ENCODE assay signal across 8 cellular contexts in genomic region chr15:68256675-68257450, GRCh38. TPM values are rescaled to one million over a fixed set of nuclear protein-coding genes. Genes with fewer than 3 reads are reported as not detected.
DNase-seq lines count a peak whose midpoint lies in the region; ATAC-seq, FAIRE-seq and TF ChIP-seq lines count a peak whose summit lies in the region.

No MANE protein-coding gene starts in this region.

- no peak overlapping the region for H3K9ac ChIP-seq in K562 (ENCODE audit: insufficient read depth in 1 of 2, low read depth in 2 of 2, low read length in 2 of 2)

- H3K36me3 Mint-ChIP-seq in CD8-positive, alpha-beta T cell: no peaks in the 10 kb centered on the region
- H3K36me3 Mint-ChIP-seq in progenitor cell of endocrine pancreas (ENCODE audit: insufficient read depth): no peaks in the 10 kb centered on the region

- peaks cover 3% of the 10 kb centered on the region for H3K4me1 ChIP-seq in CD8-positive, alpha-beta T cell (ENCODE audit: insufficient read depth, low read length)
- H3K4me1 ChIP-seq in K562 (replicated peaks in 1 of 2; ENCODE audit: control insufficient read depth in 2 of 2, insufficient read depth in 2 of 2, low read length in 2 of 2) (peaks cover 0 to 12% of the 10 kb centered on the region in 2 experiments; a peak in 3 of 5 replicates), hepatocyte (ENCODE audit: insufficient read depth) (peaks cover 4% of the 10 kb centered on the region), vagina (peaks cover 24% of the 10 kb centered on the region)

- H4K20me1 ChIP-seq in K562 (replicated peaks; ENCODE audit: control insufficient read depth, insufficient read depth, low read length) (no peaks in the 10 kb centered on the region), hepatocyte (ENCODE audit: insufficient read depth, poor library complexity, severe bottlenecking) (no peaks in the 10 kb centered on the region)

- peak overlapping the region; percentile 50 for H3K4me3 ChIP-seq in CD8-positive, alpha-beta T cell (ENCODE audit: low read depth, low read length)
- H3K4me3 ChIP-seq in K562 (no peak overlapping the region), hepatocyte (peak overlapping the region; percentile 17), vagina (peak overlapping the region; percentile 51 to 71)

- no peaks in the 10 kb centered on the region for H3K79me2 ChIP-seq in K562 (ENCODE audit: control insufficient read depth, insufficient read depth, low read length)
- H3K79me2 ChIP-seq in hepatocyte: no peaks in the 10 kb centered on the region

- in situ Hi-C loops in K562 (cut with MboI): no loop called here

- H3K9me3 ChIP-seq in CD8-positive, alpha-beta T cell (ENCODE audit: low read length): no peaks in the 10 kb centered on the region
- H3K9me3 ChIP-seq in K562 (replicated peaks; ENCODE audit: control insufficient read depth, insufficient read depth, low read depth, low read length): no peaks in the 10 kb centered on the region
- no peaks in the 10 kb centered on the region for H3K9me3 ChIP-seq in hepatocyte (ENCODE audit: low read depth)
- H3K9me3 ChIP-seq in vagina: no peaks in the 10 kb centered on the region

- H3K27ac Mint-ChIP-seq in CD8-positive, alpha-beta T cell: peak overlapping the region; percentile 64
- H3K27ac Mint-ChIP-seq in progenitor cell of endocrine pancreas: peak overlapping the region; percentile 96

- no peaks in the 10 kb centered on the region for H3K27me3 ChIP-seq in CD8-positive, alpha-beta T cell (ENCODE audit: insufficient read depth, low read length)
- H3K27me3 ChIP-seq in K562 (ENCODE audit: control insufficient read depth in 2 of 2, insufficient read depth in 2 of 2, low read length in 2 of 2): peaks cover 24 to 39% of the 10 kb centered on the region in 2 experiments
- H3K27me3 ChIP-seq in hepatocyte: no peaks in the 10 kb centered on the region
- H3K27me3 ChIP-seq in vagina: no peaks in the 10 kb centered on the region

- FAIRE-seq in K562 (lab: Jason Lieb, UNC): no peak

- peaks cover 7% of the 10 kb centered on the region for H3K27me3 Mint-ChIP-seq in CD8-positive, alpha-beta T cell (ENCODE audit: low read depth)
- peaks cover 8% of the 10 kb centered on the region for H3K27me3 Mint-ChIP-seq in progenitor cell of endocrine pancreas

- no peaks in the 10 kb centered on the region for H3K9me2 ChIP-seq in hepatocyte (replicated peaks; ENCODE audit: insufficient read depth)

- intact Hi-C loops in CD8-positive, alpha-beta T cell (cut with DNase I, micrococcal nuclease): loop anchor here in 1 of 2 experiments (1.0 kb wide), 1 partner anchor 21 kb away; no protein-coding TSS in a partner anchor
- intact Hi-C loops in K562 (cut with micrococcal nuclease) (no loop called here), vagina (cut with DNase I) (loop anchor here (10.0 kb wide), 1 partner anchor 48 kb away; no protein-coding TSS in a partner anchor)

- H2AFZ ChIP-seq in K562 (ENCODE audit: low read depth, low read length) (no peak overlapping the region), hepatocyte (peak overlapping the region; percentile 96)

- no peak for TF ChIP-seq EP300 in Ishikawa (IDR thresholded peaks at IDR 0.05; ENCODE audit: borderline replicate concordance)
- no peak for TF ChIP-seq EP300 in K562 (IDR thresholded peaks at IDR 0.05; ENCODE audit: low read length)

- no TSS peak for BruUV-seq in K562 (replicated peaks; lab: Mats Ljungman, UMichigan)

- CTCF ChIA-PET in CD8-positive, alpha-beta T cell (lab: Charles Lee): no interaction called here
- CTCF ChIA-PET in K562 (lab: Yijun Ruan, JAX; ENCODE audit: low intra/inter-chr PET ratio): no interaction called here

- H3K4me1 Mint-ChIP-seq in CD8-positive, alpha-beta T cell (ENCODE audit: low read depth): peaks cover 18% of the 10 kb centered on the region
- H3K4me1 Mint-ChIP-seq in progenitor cell of endocrine pancreas (ENCODE audit: low read depth): peaks cover 2% of the 10 kb centered on the region

- no peaks in the 10 kb centered on the region for H3K36me3 ChIP-seq in CD8-positive, alpha-beta T cell (ENCODE audit: insufficient read depth, low read length)
- H3K36me3 ChIP-seq in K562 (ENCODE audit: control insufficient read depth, insufficient read depth, low read length) (no peaks in the 10 kb centered on the region), hepatocyte (replicated peaks; ENCODE audit: insufficient read depth, low read depth) (no peaks in the 10 kb centered on the region), vagina (no peaks in the 10 kb centered on the region)

- no peak for TF ChIP-seq CTCF in CD8-positive, alpha-beta T cell (IDR thresholded peaks at IDR 0.05)
- no peak for TF ChIP-seq CTCF in K562 (IDR thresholded peaks at IDR 0.05 in 2 of 3, conservative IDR thresholded peaks at IDR 0.05 in 1 of 3; ENCODE audit: insufficient read depth in 2 of 3, low read depth in 1 of 3, low read length in 3 of 3)
- TF ChIP-seq CTCF in hepatocyte (IDR thresholded peaks at IDR 0.05; ENCODE audit: poor library complexity): peak; percentile 18
- peak; percentile 8 for TF ChIP-seq CTCF in progenitor cell of endocrine pancreas (IDR thresholded peaks at IDR 0.05; ENCODE audit: unreplicated experiment)
- no peak for TF ChIP-seq CTCF in vagina (IDR thresholded peaks at IDR 0.05)

- no peaks in the 10 kb centered on the region for H3K9me3 Mint-ChIP-seq in CD8-positive, alpha-beta T cell
- H3K9me3 Mint-ChIP-seq in progenitor cell of endocrine pancreas (ENCODE audit: low read depth): no peaks in the 10 kb centered on the region

- DNase-seq in CD8-positive, alpha-beta T cell: peak; percentile 13 to 86 (median 53)
- DNase-seq in T-helper 22 cell (ENCODE audit: low read depth) (peak; percentile 13), K562 (ENCODE audit: extremely low read depth in 1 of 4, low spot score in 3 of 4) (no peak), hepatocyte (ENCODE audit: low spot score) (peak; percentile 94), progenitor cell of endocrine pancreas (ENCODE audit: low spot score, unreplicated experiment) (peak; percentile 87), vagina (ENCODE audit: extremely low spot score in 2 of 2) (no peak)

- peak overlapping the region; percentile 77 for H3K4me3 Mint-ChIP-seq in CD8-positive, alpha-beta T cell
- peak overlapping the region; percentile 75 for H3K4me3 Mint-ChIP-seq in progenitor cell of endocrine pancreas (ENCODE audit: low read depth)

- no peak overlapping the region for H3K27ac ChIP-seq in CD8-positive, alpha-beta T cell (ENCODE audit: low read depth, low read length)
- H3K27ac ChIP-seq in K562 (ENCODE audit: extremely low read depth, low read depth, low read length): no peak overlapping the region
- H3K27ac ChIP-seq in hepatocyte: peak overlapping the region; percentile 91
- peak overlapping the region; percentile 93 for H3K27ac ChIP-seq in vagina

- POLR2A ChIA-PET in CD8-positive, alpha-beta T cell (lab: Charles Lee): interaction anchor here (1.3 kb wide), 1 partner anchor 21 kb away, joined by 12 read pairs; the partner anchor contains the start of gene FEM1B
- POLR2A ChIA-PET in K562 (lab: Yijun Ruan, JAX): no interaction called here

- H3K9me1 ChIP-seq in K562 (ENCODE audit: control insufficient read depth, insufficient read depth, low read length): no peaks in the 10 kb centered on the region

- TF ChIP-seq POLR2A in K562 (conservative IDR thresholded peaks at IDR 0.05) (no peak), vagina (IDR thresholded peaks at IDR 0.05) (peak in 1 of 2 donors; percentile 70)

- ATAC-seq in CD8-positive, alpha-beta T cell: peak; percentile 55
- ATAC-seq in K562: no peak
- no peak for ATAC-seq in HG03565 (IDR thresholded peaks at IDR 0.05; ENCODE audit: unreplicated experiment)

- H3K4me2 ChIP-seq in K562 (ENCODE audit: insufficient read depth, low read length) (no peak overlapping the region), hepatocyte (peak overlapping the region; percentile 81)

- no peak for TF ChIP-seq RAD21 in Ishikawa (IDR thresholded peaks at IDR 0.05; ENCODE audit: low read depth)
- TF ChIP-seq RAD21 in K562 (CRISPR knock-in tag; conservative IDR thresholded peaks at IDR 0.05 in 1 of 2, IDR thresholded peaks at IDR 0.05 in 1 of 2): no peak

- WGBS in K562 (ENCODE audit: insufficient coverage, low coverage, missing lambda C conversion rate): 49% methylated on average over 33 of the region's 57 CpGs
- 6% methylated on average over 56 of the region's 57 CpGs for WGBS in hepatocyte (ENCODE audit: low lambda C conversion rate, missing lambda C conversion rate)

RNA-seq across cellular contexts. Expression of gene FEM1B, which starts 20.7 kb away (rescaled TPM):
- total RNA-seq in CD8-positive, alpha-beta T cell: 10 to 100 TPM; 89.7 to 90.6 TPM
- total RNA-seq in K562 (2011; cell fraction: chromatin; rRNA removed; ENCODE audit: low replicate concordance): 56.6 and 67.0 TPM in 2 replicates
- total RNA-seq in K562 (2011; cell fraction: nucleolus; rRNA removed): 22.5 and 38.2 TPM in 2 replicates
- 31.6 and 32.1 TPM in 2 replicates for total RNA-seq in K562 (2011; cell fraction: nucleoplasm; rRNA removed)
- total RNA-seq in K562 (2014; rRNA removed) (18.0 and 19.7 TPM in 2 replicates), K562 (2014; rRNA removed; fragmentation: Illumina TruSeq; extraction: Trizol) (35.3 and 40.3 TPM in 2 replicates), K562 (2015; rRNA removed; fragmentation: Illumina TruSeq; extraction: Trizol) (30.4 and 34.7 TPM in 2 replicates), K562 (2021) (32.2 and 42.1 TPM in 2 replicates), hepatocyte (54.8 and 62.8 TPM in 2 replicates), progenitor cell of endocrine pancreas (45.9 and 50.5 TPM in 2 replicates), vagina (38.3 TPM)
- polyA plus RNA-seq in K562 (2011; rRNA removed) (58.3 and 61.6 TPM in 2 replicates), K562 (2014; fragmentation: Illumina TruSeq; extraction: Trizol) (20.1 and 22.3 TPM in 2 replicates), K562 (2014; fragmentation: Nextera tagmentation; extraction: Ambion mirVana) (1 to 10 TPM; 5.9 to 6.5 TPM), K562 (2014; rRNA removed) (12.0 and 14.0 TPM in 2 replicates), hepatocyte (11.9 and 12.1 TPM in 2 replicates)
- 24.2 and 31.0 TPM in 2 replicates for polyA plus RNA-seq in K562 (2011; cell fraction: cytosol; rRNA removed)
- polyA plus RNA-seq in K562 (2011; cell fraction: nucleus; rRNA removed): 36.5 and 41.2 TPM in 2 replicates
- 14.2 and 14.3 TPM in 2 replicates for polyA plus RNA-seq in K562 (2012)
- polyA minus RNA-seq in K562 (2011; rRNA and poly(A)+ RNA removed): 182 and 215 TPM in 2 replicates
- polyA minus RNA-seq in K562 (2011; cell fraction: cytosol; rRNA and poly(A)+ RNA removed): 79.5 and 101 TPM in 2 replicates
- 19.3 and 38.7 TPM in 2 replicates for polyA minus RNA-seq in K562 (2011; cell fraction: nucleus; rRNA and poly(A)+ RNA removed)

RNA-seq across cellular contexts. Expression of gene CLN6, which starts 27.3 kb away (rescaled TPM):
- total RNA-seq in CD8-positive, alpha-beta T cell: 1 to 10 TPM; 7.6 to 7.9 TPM
- total RNA-seq in K562 (2011; cell fraction: chromatin; rRNA removed; ENCODE audit: low replicate concordance): 161 and 267 TPM in 2 replicates
- 171 and 189 TPM in 2 replicates for total RNA-seq in K562 (2011; cell fraction: nucleolus; rRNA removed)
- total RNA-seq in K562 (2011; cell fraction: nucleoplasm; rRNA removed): 182 and 254 TPM in 2 replicates
- 25.8 and 32.5 TPM in 2 replicates for total RNA-seq in K562 (2014; rRNA removed)
- 22.3 and 24.8 TPM in 2 replicates for total RNA-seq in K562 (2014; rRNA removed; fragmentation: Illumina TruSeq; extraction: Trizol)
- 34.8 and 39.3 TPM in 2 replicates for total RNA-seq in K562 (2015; rRNA removed; fragmentation: Illumina TruSeq; extraction: Trizol)
- total RNA-seq in K562 (2021): 51.6 and 53.3 TPM in 2 replicates
- 46.0 and 47.3 TPM in 2 replicates for polyA plus RNA-seq in K562 (2011; rRNA removed)
- polyA plus RNA-seq in K562 (2011; cell fraction: cytosol; rRNA removed): 70.0 and 134 TPM in 2 replicates
- 68.6 and 106 TPM in 2 replicates for polyA plus RNA-seq in K562 (2011; cell fraction: nucleus; rRNA removed)
- polyA plus RNA-seq in K562 (2012): 36.7 and 38.9 TPM in 2 replicates
- 42.6 and 49.8 TPM in 2 replicates for polyA plus RNA-seq in K562 (2014; fragmentation: Illumina TruSeq; extraction: Trizol)
- polyA plus RNA-seq in K562 (2014; fragmentation: Nextera tagmentation; extraction: Ambion mirVana): under 1 TPM; 0.71 to 0.77 TPM
- 47.5 and 60.1 TPM in 2 replicates for polyA plus RNA-seq in K562 (2014; rRNA removed)
- polyA minus RNA-seq in K562 (2011; rRNA and poly(A)+ RNA removed): 60.0 and 111 TPM in 2 replicates
- polyA minus RNA-seq in K562 (2011; cell fraction: cytosol; rRNA and poly(A)+ RNA removed): 26.9 and 47.0 TPM in 2 replicates
- 38.7 and 49.0 TPM in 2 replicates for polyA minus RNA-seq in K562 (2011; cell fraction: nucleus; rRNA and poly(A)+ RNA removed)
- total RNA-seq in hepatocyte: 18.7 and 19.5 TPM in 2 replicates
- polyA plus RNA-seq in hepatocyte: 10.7 and 11.0 TPM in 2 replicates
- 46.6 and 48.4 TPM in 2 replicates for total RNA-seq in progenitor cell of endocrine pancreas
- 23.3 TPM for total RNA-seq in vagina

RNA-seq across cellular contexts. Expression of gene CALML4, which starts 51.7 kb away (rescaled TPM):
- total RNA-seq in CD8-positive, alpha-beta T cell: under 1 TPM; 0.68 to 1.00 TPM
- 41.4 and 49.7 TPM in 2 replicates for total RNA-seq in K562 (2011; cell fraction: chromatin; rRNA removed; ENCODE audit: low replicate concordance)
- 19.3 and 20.3 TPM in 2 replicates for total RNA-seq in K562 (2011; cell fraction: nucleolus; rRNA removed)
- total RNA-seq in K562 (2011; cell fraction: nucleoplasm; rRNA removed): 29.4 and 47.2 TPM in 2 replicates
- 7.6 and 8.7 TPM in 2 replicates for total RNA-seq in K562 (2014; rRNA removed)
- total RNA-seq in K562 (2014; rRNA removed; fragmentation: Illumina TruSeq; extraction: Trizol): 15.5 and 19.8 TPM in 2 replicates
- 16.7 and 17.4 TPM in 2 replicates for total RNA-seq in K562 (2015; rRNA removed; fragmentation: Illumina TruSeq; extraction: Trizol)
- 6.3 and 6.5 TPM in 2 replicates for total RNA-seq in K562 (2021)
- 16.9 and 18.2 TPM in 2 replicates for polyA plus RNA-seq in K562 (2011; rRNA removed)
- polyA plus RNA-seq in K562 (2011; cell fraction: cytosol; rRNA removed): 2.6 and 3.5 TPM in 2 replicates
- 11.0 and 16.7 TPM in 2 replicates for polyA plus RNA-seq in K562 (2011; cell fraction: nucleus; rRNA removed)
- 6.4 and 11.6 TPM in 2 replicates for polyA plus RNA-seq in K562 (2012)
- polyA plus RNA-seq in K562 (2014; fragmentation: Illumina TruSeq; extraction: Trizol): 20.8 and 24.4 TPM in 2 replicates
- polyA plus RNA-seq in K562 (2014; fragmentation: Nextera tagmentation; extraction: Ambion mirVana): 1 to 10 TPM; 2.8 to 3.8 TPM
- polyA plus RNA-seq in K562 (2014; rRNA removed): 15.6 and 30.6 TPM in 2 replicates
- 6.1 and 7.6 TPM in 2 replicates for polyA minus RNA-seq in K562 (2011; rRNA and poly(A)+ RNA removed)
- polyA minus RNA-seq in K562 (2011; cell fraction: cytosol; rRNA and poly(A)+ RNA removed): 0.73 and 1.2 TPM in 2 replicates
- polyA minus RNA-seq in K562 (2011; cell fraction: nucleus; rRNA and poly(A)+ RNA removed): 3.6 and 6.1 TPM in 2 replicates
- total RNA-seq in hepatocyte: 44.8 and 49.6 TPM in 2 replicates
- 72.7 and 79.8 TPM in 2 replicates for polyA plus RNA-seq in hepatocyte
- total RNA-seq in progenitor cell of endocrine pancreas: 9.7 and 11.9 TPM in 2 replicates
- total RNA-seq in vagina: 6.1 TPM

Comparison
In these comparisons a context has a peak if more than half of its experiments do, and no peak if none do; other contexts are left out.
1. DNase-seq: peak in CD8-positive, alpha-beta T cell (7 of 7), T-helper 22 cell (single experiment), hepatocyte (single experiment) and progenitor cell of endocrine pancreas (single experiment); none in K562 (0 of 4) and vagina (0 of 2).
2. H3K27ac ChIP-seq: peak in hepatocyte (single experiment) and vagina (single experiment); none in CD8-positive, alpha-beta T cell (single experiment) and K562 (single experiment).
3. CTCF ChIP-seq: peak in hepatocyte (single experiment) and progenitor cell of endocrine pancreas (single experiment); none in CD8-positive, alpha-beta T cell (single experiment), K562 (0 of 3) and vagina (0 of 3).